ENCODE assay signal across 19 cellular contexts in the genomic region with DNA sequence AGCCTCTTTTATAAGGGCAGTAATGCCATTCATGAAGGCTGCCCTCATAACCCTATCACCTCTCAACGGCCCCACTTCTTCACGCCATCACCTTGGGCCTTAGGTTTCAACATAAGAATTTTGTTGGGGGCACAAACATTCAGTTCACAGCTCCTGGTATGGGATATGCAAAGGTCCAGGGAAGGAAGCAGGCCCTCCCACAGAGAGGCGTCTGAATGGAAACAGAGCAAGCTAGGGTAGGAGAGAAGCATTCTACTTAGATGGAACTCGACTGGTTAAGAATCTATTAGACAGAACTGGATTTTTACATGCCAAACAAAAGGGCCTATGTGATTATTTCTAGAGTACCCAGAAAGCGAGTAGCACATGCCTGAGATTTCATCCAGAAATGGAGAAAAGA. TPM values are rescaled to one million over a fixed set of nuclear protein-coding genes. Genes with fewer than 3 reads are reported as not detected.
DNase-seq lines count a peak whose midpoint lies in the region; TF ChIP-seq lines count a peak whose summit lies in the region.
"Had no signal": no experiment of that assay in that cellular context is flagged by ENCODE, and none has a peak within 500 bp of the region (broad histone marks: within the 10 kb centered on the region; RNA-seq: fewer than 3 reads in every experiment).

No MANE protein-coding gene starts in this region.

- H3K56ac ChIP-seq in mesendoderm (ENCODE audit: low read length), result peak overlapping the region; percentile 38

- H3K4me1 ChIP-seq in Karpas-422 (ENCODE audit: low read length) (peaks cover 68% of the 10 kb centered on the region), mesendoderm (ENCODE audit: control insufficient read depth, low read depth, low read length) (peaks cover 7% of the 10 kb centered on the region), Peyer's patch (no peaks in the 10 kb centered on the region)

- H2AFZ ChIP-seq in Karpas-422 (ENCODE audit: low read length), result peak overlapping the region; percentile 50; the same call in 1 of the 2 replicates

- H3K9me3 Mint-ChIP-seq in dendritic cell treated with granulocyte-macrophage colony-stimulating factor and Interleukin-4, amounts not matched to agents 40 ng/mL and 50 ng/mL, for 4 days, result peaks cover 9% of the 10 kb centered on the region
- H3K9me3 Mint-ChIP-seq: CD4-positive, alpha-beta memory T cell had no signal

- no peak overlapping the region for H3K4me2 ChIP-seq in Karpas-422 (ENCODE audit: low read depth, low read length, poor library complexity, severe bottlenecking)
- H3K4me2 ChIP-seq in mesendoderm (ENCODE audit: low read length), result no peak overlapping the region

- no peak for TF ChIP-seq POLR2A in Peyer's patch (IDR thresholded peaks at IDR 0.05)

- H2BK15ac ChIP-seq in mesendoderm (replicated peaks; ENCODE audit: low read depth), result no peak overlapping the region

- intact Hi-C loops in dendritic cell treated with granulocyte-macrophage colony-stimulating factor and Interleukin-4, amounts not matched to agents 40 ng/mL and 50 ng/mL, for 4 days (cut with micrococcal nuclease), result no loop called here

- no peak for DNase-seq in Karpas-422
- peak; percentile 17 for DNase-seq in mesendoderm
- DNase-seq in HPDE6-E6E7 (ENCODE audit: extremely low spot score), result no peak
- DNase-seq in Peyer's patch, result no peak
- no peak for DNase-seq in pons (ENCODE audit: low spot score)
- DNase-seq: AML-193; Calu3; CD4-positive, alpha-beta memory T cell; DMS79 treated with DMSO at 0.1 percent for 48 hours; GF-D8; HCEC 1CT; KG1 had no signal

- H3K79me2 ChIP-seq in Karpas-422 (ENCODE audit: low read length) (no peaks in the 10 kb centered on the region), mesendoderm (ENCODE audit: control insufficient read depth, insufficient read depth, low read length) (no peaks in the 10 kb centered on the region)

- no peaks in the 10 kb centered on the region for H3K27me3 Mint-ChIP-seq in dendritic cell treated with granulocyte-macrophage colony-stimulating factor and Interleukin-4, amounts not matched to agents 40 ng/mL and 50 ng/mL, for 4 days
- H3K27me3 Mint-ChIP-seq: IgD-negative memory B cell had no signal

- no peak overlapping the region for H2BK5ac ChIP-seq in mesendoderm (ENCODE audit: low read length)

- H2AK5ac ChIP-seq in mesendoderm (ENCODE audit: low read length), result no peak overlapping the region

- H3K79me1 ChIP-seq in mesendoderm (ENCODE audit: low read length), result no peaks in the 10 kb centered on the region

- H3K9me3 ChIP-seq in Karpas-422 (ENCODE audit: low read length) (no peaks in the 10 kb centered on the region; the same call in 1 of the 2 replicates), Peyer's patch (no peaks in the 10 kb centered on the region)

- H3K36me3 Mint-ChIP-seq in dendritic cell treated with granulocyte-macrophage colony-stimulating factor and Interleukin-4, amounts not matched to agents 40 ng/mL and 50 ng/mL, for 4 days (ENCODE audit: low read depth), result no peaks in the 10 kb centered on the region
- H3K36me3 Mint-ChIP-seq: CD4-positive, alpha-beta memory T cell had no signal

- H3K9me2 ChIP-seq in Karpas-422 (replicated peaks; ENCODE audit: insufficient read depth, low read length), result no peaks in the 10 kb centered on the region

- H3K27ac Mint-ChIP-seq in dendritic cell treated with granulocyte-macrophage colony-stimulating factor and Interleukin-4, amounts not matched to agents 40 ng/mL and 50 ng/mL, for 4 days, result peak overlapping the region; percentile 26
- H3K27ac Mint-ChIP-seq: CD4-positive, alpha-beta memory T cell; IgD-negative memory B cell had no signal

- no peak overlapping the region for H3K9ac ChIP-seq in Karpas-422 (ENCODE audit: low read length)
- no peak overlapping the region for H3K9ac ChIP-seq in mesendoderm (ENCODE audit: low read length)

- H3K23ac ChIP-seq in mesendoderm (ENCODE audit: low read length), result no peak overlapping the region

- no peak overlapping the region for H4K5ac ChIP-seq in mesendoderm (ENCODE audit: low read length)

- WGBS in mesendoderm (ENCODE audit: extremely low coverage, insufficient coverage, low lambda C conversion rate), result no CpG with 5 or more reads among the region's 5 CpGs

- H3K27me3 ChIP-seq in Karpas-422 (ENCODE audit: low read length) (no peaks in the 10 kb centered on the region), mesendoderm (ENCODE audit: insufficient read depth, low read length, poor library complexity) (no peaks in the 10 kb centered on the region), Peyer's patch (no peaks in the 10 kb centered on the region)

- no peak overlapping the region for H3K4me3 Mint-ChIP-seq in dendritic cell treated with granulocyte-macrophage colony-stimulating factor and Interleukin-4, amounts not matched to agents 40 ng/mL and 50 ng/mL, for 4 days
- H3K4me3 Mint-ChIP-seq: CD4-positive, alpha-beta memory T cell; IgD-negative memory B cell had no signal

- H3K4ac ChIP-seq in mesendoderm (ENCODE audit: low read depth, low read length), result no peak overlapping the region

- H3K18ac ChIP-seq in mesendoderm (ENCODE audit: low read length), result no peak overlapping the region

- no peak for TF ChIP-seq CTCF in Peyer's patch (IDR thresholded peaks at IDR 0.05)

- H3K4me3 ChIP-seq in Karpas-422 (ENCODE audit: low read length), result no peak overlapping the region
- no peak overlapping the region for H3K4me3 ChIP-seq in mesendoderm (ENCODE audit: low read length)
- no peak overlapping the region for H3K4me3 ChIP-seq in Peyer's patch

- H2BK120ac ChIP-seq in mesendoderm (ENCODE audit: low read depth, low read length), result no peak overlapping the region

- H4K20me1 ChIP-seq in Karpas-422 (ENCODE audit: insufficient read depth, low read depth, low read length), result no peaks in the 10 kb centered on the region

- no peak overlapping the region for H4K8ac ChIP-seq in mesendoderm (ENCODE audit: low read depth, low read length)

- H3K4me1 Mint-ChIP-seq in dendritic cell treated with granulocyte-macrophage colony-stimulating factor and Interleukin-4, amounts not matched to agents 40 ng/mL and 50 ng/mL, for 4 days (ENCODE audit: low read depth), result peaks cover 24% of the 10 kb centered on the region

- H3K27ac ChIP-seq in Karpas-422 (ENCODE audit: low read length) (peak overlapping the region; percentile 63), mesendoderm (ENCODE audit: low read depth, low read length) (no peak overlapping the region), Peyer's patch (no peak overlapping the region)
- H3K27ac ChIP-seq: C4-2B, HL-60 had no signal

- H3K36me3 ChIP-seq in Karpas-422 (ENCODE audit: insufficient read depth, low read length), result no peaks in the 10 kb centered on the region
- no peaks in the 10 kb centered on the region for H3K36me3 ChIP-seq in mesendoderm (ENCODE audit: control insufficient read depth, insufficient read depth, low read length)
- no peaks in the 10 kb centered on the region for H3K36me3 ChIP-seq in Peyer's patch

RNA-seq across cellular contexts. Expression of gene PROKR1, which starts 42.8 kb away (rescaled TPM):
- not detected in 2 replicates for total RNA-seq in Karpas-422 (2014; rRNA removed; shearing (Covaris generic); ENCODE audit: low replicate concordance)
- polyA plus RNA-seq in mesendoderm (2013, experiment 1 of 2), result 1.0 TPM
- polyA plus RNA-seq in mesendoderm (2013, experiment 2 of 2), result 0.95 TPM
- not detected for total RNA-seq in Peyer's patch
- total RNA-seq: Calu3; CD4-positive, alpha-beta memory T cell; H4; HepG2 had no signal
- polyA plus RNA-seq: BJ, HepG2, IgD-negative memory B cell had no signal

RNA-seq across cellular contexts. Expression of gene ARHGAP25, which starts 48.4 kb away (rescaled TPM):
- 172 and 213 TPM in 2 replicates for total RNA-seq in Karpas-422 (2014; rRNA removed; shearing (Covaris generic); ENCODE audit: low replicate concordance)
- polyA plus RNA-seq in mesendoderm (2013, experiment 1 of 2), result 0.63 TPM
- 0.64 TPM for polyA plus RNA-seq in mesendoderm (2013, experiment 2 of 2)
- 10 to 100 TPM in 2 of 4 donors, 1 to 10 TPM in 2; 4.9 to 82.5 (median 8.7) TPM for total RNA-seq in Peyer's patch
- total RNA-seq: Calu3, HepG2 had no signal
- polyA plus RNA-seq: BJ, HepG2 had no signal
